In genomic region chr3:15405448-15406050, GRCh38 we compare ENCODE assay signal across 8 cellular contexts. TPM values are rescaled to one million over a fixed set of nuclear protein-coding genes. Genes with fewer than 3 reads are reported as not detected.
DNase-seq lines count a peak whose midpoint lies in the region; ATAC-seq and TF ChIP-seq lines count a peak whose summit lies in the region.

No MANE protein-coding gene starts in this region.

- ATAC-seq in Right ventricle myocardium inferior, result peak; percentile 65
- no peak for ATAC-seq in lung (ENCODE audit: insufficient read depth, low FRiP score)
- ATAC-seq in HG03097 (IDR thresholded peaks at IDR 0.05; ENCODE audit: low FRiP score, unreplicated experiment), result no peak

- no peaks in the 10 kb centered on the region for H3K4me1 ChIP-seq in lung (ENCODE audit: control insufficient read depth in 2 of 2, insufficient read depth in 2 of 2, low read length in 2 of 2)

- TF ChIP-seq CTCF in lung (IDR thresholded peaks at IDR 0.05; ENCODE audit: control extremely low read depth, extremely low read depth), result peak; percentile 57

- no peak overlapping the region for H3K4me3 ChIP-seq in lung

- no peaks in the 10 kb centered on the region for H3K27me3 ChIP-seq in lung (ENCODE audit: control insufficient read depth, insufficient read depth)

- WGBS in lung, 2 donors, result 38 to 41% methylated on average over 3 of the region's 3 CpGs

- H3K9me3 ChIP-seq in lung (ENCODE audit: control insufficient read depth in 2 of 2, insufficient read depth in 1 of 2, low read length in 1 of 2), result no peaks in the 10 kb centered on the region

- peaks cover 0 to 1% of the 10 kb centered on the region in 2 donors for H3K36me3 ChIP-seq in lung (ENCODE audit: control insufficient read depth in 2 of 2, insufficient read depth in 2 of 2, low read length in 2 of 2)

- DNase-seq in Right ventricle myocardium inferior (ENCODE audit: missing footprints) (no peak), cardiac septum (ENCODE audit: low spot score) (no peak), HT-29 (ENCODE audit: low spot score) (peak; percentile 62), OCI-M1 (lab: John Stamatoyannopoulos, UW) (peak; percentile 81), dermis microvascular lymphatic vessel endothelial cell (ENCODE audit: low read depth in 2 of 2) (peak; percentile 32 to 73), lung (ENCODE audit: low spot score) (no peak)
- DNase-seq in stimulated activated CD8-positive, alpha-beta memory T cell treated with anti-CD3 and anti-CD28 coated beads, Interleukin-4, amount 100 ng/mL, for 48 hours, result no peak

- H3K27ac ChIP-seq in lung (ENCODE audit: low read depth in 1 of 2, low read length in 1 of 2), result no peak overlapping the region

- intact Hi-C loops in Right ventricle myocardium inferior (cut with DNase I), result loop anchor here (1.0 to 10.0 kb wide), 3 partner anchors 138 to 301 kb away; no protein-coding TSS in a partner anchor
- intact Hi-C loops in cardiac septum (cut with DNase I), result loop anchor here (2.0 to 10.0 kb wide), 2 partner anchors 137 to 291 kb away; no protein-coding TSS in a partner anchor

RNA-seq across cellular contexts. Expression of gene METTL6, which starts 21.8 kb away (rescaled TPM):
- total RNA-seq in Right ventricle myocardium inferior (6.8 TPM), cardiac septum (11.7 TPM), dermis microvascular lymphatic vessel endothelial cell (21.6 and 22.2 TPM in 2 replicates), lung (10 to 100 TPM; 12.3 to 35.4 TPM)
- 8.7 and 10.4 TPM in 2 replicates for total RNA-seq in HT-29 (2014; rRNA removed; shearing (Covaris generic))
- polyA plus RNA-seq in lung, result 10 to 100 TPM in 1 of 2 donors, 1 to 10 TPM in 1; 8.6 to 14.0 TPM

RNA-seq across cellular contexts. Expression of gene EAF1, which starts 21.8 kb away (rescaled TPM):
- total RNA-seq in Right ventricle myocardium inferior (6.7 TPM), cardiac septum (10.3 TPM), dermis microvascular lymphatic vessel endothelial cell (13.4 and 19.2 TPM in 2 replicates), lung (10 to 100 TPM; 16.2 to 25.3 TPM)
- 19.6 and 25.2 TPM in 2 replicates for total RNA-seq in HT-29 (2014; rRNA removed; shearing (Covaris generic))
- 10 to 100 TPM in 1 of 2 donors, 1 to 10 TPM in 1; 5.5 to 17.7 TPM for polyA plus RNA-seq in lung

Comparison
In these comparisons a context has a peak if more than half of its experiments do, and no peak if none do; other contexts are left out.
1. DNase-seq: peak in HT-29 (single experiment), OCI-M1 (single experiment) and dermis microvascular lymphatic vessel endothelial cell (2 of 2); none in Right ventricle myocardium inferior (single experiment), cardiac septum (single experiment), lung (single experiment) and stimulated activated CD8-positive, alpha-beta memory T cell treated with anti-CD3 and anti-CD28 coated beads, Interleukin-4, amount 100 ng/mL, for 48 hours (single experiment).